ENCODE assay signal across 17 cellular contexts in genomic region chrX:153571159-153571908, GRCh38. TPM values are rescaled to one million over a fixed set of nuclear protein-coding genes. Genes with fewer than 3 reads are reported as not detected.
DNase-seq lines count a peak whose midpoint lies in the region; TF ChIP-seq lines count a peak whose summit lies in the region.
"Had no signal": no experiment of that assay in that cellular context is flagged by ENCODE, and none has a peak within 500 bp of the region (broad histone marks: within the 10 kb centered on the region; RNA-seq: fewer than 3 reads in every experiment).

No MANE protein-coding gene starts in this region.

- 77% methylated on average over 18 of the region's 18 CpGs; no CpG with 5 or more reads in 1 of the 2 donors for WGBS in transverse colon (ENCODE audit: low coverage in 1 of 2), 2 donors

- H3K36me3 Mint-ChIP-seq in activated naive CD4-positive, alpha-beta T cell treated with anti-CD3 and anti-CD28 coated beads, Interleukin-2, amount 50 U/mL, for 24 hours: no peaks in the 10 kb centered on the region
- H3K36me3 Mint-ChIP-seq in progenitor cell of endocrine pancreas (ENCODE audit: insufficient read depth): no peaks in the 10 kb centered on the region
- H3K36me3 Mint-ChIP-seq: CD14-positive monocyte had no signal

- no peaks in the 10 kb centered on the region for H3K27me3 Mint-ChIP-seq in activated naive CD4-positive, alpha-beta T cell treated with anti-CD3 and anti-CD28 coated beads, Interleukin-2, amount 50 U/mL, for 24 hours
- peaks cover 8% of the 10 kb centered on the region for H3K27me3 Mint-ChIP-seq in progenitor cell of endocrine pancreas

- H3K27me3 ChIP-seq in right atrium auricular region (no peaks in the 10 kb centered on the region), transverse colon (no peaks in the 10 kb centered on the region)
- H3K27me3 ChIP-seq: MG63, SJCRH30 had no signal

- no peak overlapping the region for H3K4me3 ChIP-seq in NB4 (ENCODE audit: low read depth, low read length)
- no peak overlapping the region for H3K4me3 ChIP-seq in right atrium auricular region
- H3K4me3 ChIP-seq in transverse colon: no peak overlapping the region
- H3K4me3 ChIP-seq: GM23248, MG63, SJCRH30 had no signal

- TF ChIP-seq EP300 in transverse colon (IDR thresholded peaks at IDR 0.05; ENCODE audit: low read depth): no peak

- intact Hi-C loops in transverse colon (cut with DNase I; ENCODE audit: low total_unique reads): no loop called here

- H3K36me3 ChIP-seq in right atrium auricular region (no peaks in the 10 kb centered on the region), transverse colon (no peaks in the 10 kb centered on the region)
- H3K36me3 ChIP-seq: MG63, SJCRH30 had no signal

- H3K4me1 ChIP-seq in right atrium auricular region (no peaks in the 10 kb centered on the region), transverse colon (no peaks in the 10 kb centered on the region)
- H3K4me1 ChIP-seq: SJCRH30 had no signal

- H3K9me3 ChIP-seq in right atrium auricular region (no peaks in the 10 kb centered on the region), transverse colon (no peaks in the 10 kb centered on the region)
- H3K9me3 ChIP-seq: MG63, SJCRH30 had no signal

- peak overlapping the region; percentile 51 for H3K27ac Mint-ChIP-seq in activated naive CD4-positive, alpha-beta T cell treated with anti-CD3 and anti-CD28 coated beads, Interleukin-2, amount 50 U/mL, for 24 hours
- peak overlapping the region; percentile 44 for H3K27ac Mint-ChIP-seq in progenitor cell of endocrine pancreas
- H3K27ac Mint-ChIP-seq: CD14-positive monocyte had no signal

- H3K4me1 Mint-ChIP-seq in activated naive CD4-positive, alpha-beta T cell treated with anti-CD3 and anti-CD28 coated beads, Interleukin-2, amount 50 U/mL, for 24 hours: no peaks in the 10 kb centered on the region
- no peaks in the 10 kb centered on the region for H3K4me1 Mint-ChIP-seq in progenitor cell of endocrine pancreas (ENCODE audit: low read depth)

- TF ChIP-seq CTCF in NB4 (IDR thresholded peaks at IDR 0.05; ENCODE audit: low read depth, low read length) (no peak), progenitor cell of endocrine pancreas (IDR thresholded peaks at IDR 0.05; ENCODE audit: unreplicated experiment) (no peak), right atrium auricular region (IDR thresholded peaks at IDR 0.05) (no peak), transverse colon (IDR thresholded peaks at IDR 0.05) (no peak)

- TF ChIP-seq POLR2A in NB4 (IDR thresholded peaks at IDR 0.05; ENCODE audit: extremely low read depth, insufficient read length) (no peak), transverse colon (IDR thresholded peaks at IDR 0.05) (no peak)

- H3K9me3 Mint-ChIP-seq in activated naive CD4-positive, alpha-beta T cell treated with anti-CD3 and anti-CD28 coated beads, Interleukin-2, amount 50 U/mL, for 24 hours: no peaks in the 10 kb centered on the region
- peaks cover 4% of the 10 kb centered on the region for H3K9me3 Mint-ChIP-seq in progenitor cell of endocrine pancreas (ENCODE audit: low read depth)

- no peak for DNase-seq in activated naive CD4-positive, alpha-beta T cell treated with anti-CD3 and anti-CD28 coated beads, Interleukin-2, amount 50 U/mL, for 16 hours
- peak; percentile 61 for DNase-seq in NB4 (ENCODE audit: low read depth)
- peak; percentile 34 for DNase-seq in UCSD-AML1 (lab: John Stamatoyannopoulos, UW; ENCODE audit: unreplicated experiment)
- no peak for DNase-seq in progenitor cell of endocrine pancreas (ENCODE audit: low spot score, unreplicated experiment)
- no peak for DNase-seq in right atrium auricular region (ENCODE audit: low spot score)
- DNase-seq in transverse colon: no peak
- no peak for DNase-seq in mesenteric fat pad (ENCODE audit: low spot score)
- DNase-seq: GM23248, MG63, NCI-H1105, NCI-H187 treated with DMSO at 0.1 percent for 48 hours, NCI-H526, SJCRH30 had no signal

- in situ Hi-C loops in transverse colon (cut with MboI; ENCODE audit: low pct_ligation_motif_present in 1 of 4, low pct_unique_long_range_greater_than_20kb in 1 of 4, low sequenced_read_pairs in 3 of 4): loop anchor here in 1 of 4 donors (25.0 kb wide), 1 partner anchor 91 kb away; the partner anchor contains the start of gene PNCK

- H3K27ac ChIP-seq in right atrium auricular region (no peak overlapping the region), transverse colon (no peak overlapping the region)
- H3K27ac ChIP-seq: GM23248, RWPE1, SJCRH30 had no signal

- H3K4me3 Mint-ChIP-seq in activated naive CD4-positive, alpha-beta T cell treated with anti-CD3 and anti-CD28 coated beads, Interleukin-2, amount 50 U/mL, for 24 hours: no peak overlapping the region
- no peak overlapping the region for H3K4me3 Mint-ChIP-seq in progenitor cell of endocrine pancreas (ENCODE audit: low read depth)
- H3K4me3 Mint-ChIP-seq: CD14-positive monocyte had no signal

RNA-seq across cellular contexts. Expression of gene CCNQ, which starts 27.6 kb away (rescaled TPM):
- total RNA-seq in progenitor cell of endocrine pancreas (19.1 and 19.2 TPM in 2 replicates), right atrium auricular region (10 to 100 TPM; 48.0 to 65.0 TPM), transverse colon (10 to 100 TPM in 3 of 4 donors, 1 to 10 TPM in 1; 5.2 to 32.5 (median 26.8) TPM), mesenteric fat pad (16.3 TPM)

RNA-seq across cellular contexts. Expression of gene ATP2B3, which starts 53.9 kb away (rescaled TPM):
- 0.11 and 0.60 TPM in 2 replicates for total RNA-seq in progenitor cell of endocrine pancreas
- not detected for total RNA-seq in right atrium auricular region
- not detected for total RNA-seq in transverse colon
- not detected for total RNA-seq in mesenteric fat pad
- total RNA-seq: A172, GM23248 had no signal

Comparison
In these comparisons a context has a peak if more than half of its experiments do, and no peak if none do; other contexts are left out.
1. DNase-seq: peak in NB4 (single experiment) and UCSD-AML1 (single experiment); none in activated naive CD4-positive, alpha-beta T cell treated with anti-CD3 and anti-CD28 coated beads, Interleukin-2, amount 50 U/mL, for 16 hours (single experiment), progenitor cell of endocrine pancreas (single experiment), right atrium auricular region (single experiment), transverse colon (single experiment) and mesenteric fat pad (single experiment).